ENCODE assay signal across 1 cellular context in the genomic region with DNA sequence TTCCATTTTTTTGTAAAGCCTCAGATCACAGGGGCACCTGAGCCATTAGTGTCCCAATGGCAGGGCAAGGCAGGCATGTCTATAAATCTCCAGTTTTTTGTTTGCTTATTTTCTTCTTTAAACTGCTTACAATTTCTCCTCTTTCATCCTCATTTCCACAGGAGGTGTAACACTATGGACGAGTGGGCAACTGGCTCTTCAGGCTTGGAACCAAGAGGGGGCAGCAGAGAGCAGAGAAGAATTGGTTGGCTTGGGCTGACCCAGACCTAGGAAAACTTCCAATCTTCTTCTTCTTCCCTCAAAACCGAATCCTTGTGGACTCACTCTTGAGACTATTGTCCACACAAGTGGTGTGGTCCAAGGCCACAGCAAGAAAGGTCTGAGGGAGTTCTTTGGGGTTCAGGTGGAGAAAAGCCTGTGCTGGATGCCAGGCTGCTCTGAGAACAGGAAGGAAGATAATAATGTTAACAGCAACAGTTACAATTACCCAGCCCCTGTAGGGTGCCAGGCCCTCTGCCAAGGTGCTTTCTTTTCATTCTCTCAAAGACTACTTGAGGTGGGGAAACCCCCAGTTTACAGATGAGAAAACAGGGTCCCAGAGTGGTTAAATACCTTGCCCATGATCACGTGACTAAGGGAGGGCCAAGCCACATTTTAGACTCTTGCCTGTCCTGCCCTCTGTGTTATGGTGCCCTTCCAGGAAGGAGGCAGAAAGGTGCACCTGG.
A peak's percentile ranks its signal among the peaks of the same experiment; 100 is the strongest.
TF ChIP-seq lines count a peak whose summit lies in the region.

No MANE protein-coding gene starts in this region.

TF ChIP-seq in K562, 482 proteins besides CTCF, POLR2A, EP300 and RAD21 (continued from another document):
- no peak for TF ChIP-seq NCOA4 (IDR thresholded peaks at IDR 0.05; ENCODE audit: partially characterized antibody)
- TF ChIP-seq, protein P1, sequence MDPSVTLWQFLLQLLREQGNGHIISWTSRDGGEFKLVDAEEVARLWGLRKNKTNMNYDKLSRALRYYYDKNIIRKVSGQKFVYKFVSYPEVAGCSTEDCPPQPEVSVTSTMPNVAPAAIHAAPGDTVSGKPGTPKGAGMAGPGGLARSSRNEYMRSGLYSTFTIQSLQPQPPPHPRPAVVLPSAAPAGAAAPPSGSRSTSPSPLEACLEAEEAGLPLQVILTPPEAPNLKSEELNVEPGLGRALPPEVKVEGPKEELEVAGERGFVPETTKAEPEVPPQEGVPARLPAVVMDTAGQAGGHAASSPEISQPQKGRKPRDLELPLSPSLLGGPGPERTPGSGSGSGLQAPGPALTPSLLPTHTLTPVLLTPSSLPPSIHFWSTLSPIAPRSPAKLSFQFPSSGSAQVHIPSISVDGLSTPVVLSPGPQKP (CRISPR knock-in tag; IDR thresholded peaks at IDR 0.05), result no peak
- TF ChIP-seq KDM4B (IDR thresholded peaks at IDR 0.05; ENCODE audit: borderline replicate concordance in 2 of 2, low read depth in 1 of 2), result no peak
- TF ChIP-seq, protein P2, sequence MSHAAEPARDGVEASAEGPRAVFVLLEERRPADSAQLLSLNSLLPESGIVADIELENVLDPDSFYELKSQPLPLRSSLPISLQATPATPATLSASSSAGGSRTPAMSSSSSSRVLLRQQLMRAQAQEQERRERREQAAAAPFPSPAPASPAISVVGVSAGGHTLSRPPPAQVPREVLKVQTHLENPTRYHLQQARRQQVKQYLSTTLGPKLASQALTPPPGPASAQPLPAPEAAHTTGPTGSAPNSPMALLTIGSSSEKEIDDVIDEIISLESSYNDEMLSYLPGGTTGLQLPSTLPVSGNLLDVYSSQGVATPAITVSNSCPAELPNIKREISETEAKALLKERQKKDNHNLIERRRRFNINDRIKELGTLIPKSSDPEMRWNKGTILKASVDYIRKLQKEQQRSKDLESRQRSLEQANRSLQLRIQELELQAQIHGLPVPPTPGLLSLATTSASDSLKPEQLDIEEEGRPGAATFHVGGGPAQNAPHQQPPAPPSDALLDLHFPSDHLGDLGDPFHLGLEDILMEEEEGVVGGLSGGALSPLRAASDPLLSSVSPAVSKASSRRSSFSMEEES (CRISPR knock-in tag; IDR thresholded peaks at IDR 0.05), result peak; percentile 92
- TF ChIP-seq POLR2AphosphoS5 (IDR thresholded peaks at IDR 0.05; ENCODE audit: control insufficient read depth, insufficient read depth, low read depth, low read length), result no peak
- TF ChIP-seq, protein P3, sequence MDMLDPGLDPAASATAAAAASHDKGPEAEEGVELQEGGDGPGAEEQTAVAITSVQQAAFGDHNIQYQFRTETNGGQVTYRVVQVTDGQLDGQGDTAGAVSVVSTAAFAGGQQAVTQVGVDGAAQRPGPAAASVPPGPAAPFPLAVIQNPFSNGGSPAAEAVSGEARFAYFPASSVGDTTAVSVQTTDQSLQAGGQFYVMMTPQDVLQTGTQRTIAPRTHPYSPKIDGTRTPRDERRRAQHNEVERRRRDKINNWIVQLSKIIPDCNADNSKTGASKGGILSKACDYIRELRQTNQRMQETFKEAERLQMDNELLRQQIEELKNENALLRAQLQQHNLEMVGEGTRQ (CRISPR knock-in tag; IDR thresholded peaks at IDR 0.05), result peak; percentile 69
- TF ChIP-seq SMC3 (conservative IDR thresholded peaks at IDR 0.05; ENCODE audit: insufficient read depth, low read depth, low read length), result peak; percentile 46
- no peak for TF ChIP-seq MBD2 (IDR thresholded peaks at IDR 0.05; ENCODE audit: borderline replicate concordance, low read depth)
- peak; percentile 48; the same call in 1 of the 2 replicates for TF ChIP-seq CBFA2T2 (conservative IDR thresholded peaks at IDR 0.05)
- TF ChIP-seq TEAD2 (tag; IDR thresholded peaks at IDR 0.05), result no peak
